18 cellular contexts compared by ENCODE assay signal in genomic region chr12:87845995-87846483, GRCh38.
"Had no signal": no experiment of that assay in that cellular context is flagged by ENCODE, and none has a peak within 500 bp of the region (broad histone marks: within the 10 kb centered on the region; RNA-seq: fewer than 3 reads in every experiment).

No MANE protein-coding gene starts in this region.

- H3K4me3 ChIP-seq: esophagus muscularis mucosa, gastrocnemius medialis, left ventricle myocardium inferior, lower lobe of right lung, suprapubic skin, thyroid gland, upper lobe of left lung, uterus had no signal

- H3K4me3 Mint-ChIP-seq: effector memory CD8-positive, alpha-beta T cell; immature natural killer cell; memory B cell; naive B cell; nephron had no signal

- H3K27me3 Mint-ChIP-seq: effector memory CD8-positive, alpha-beta T cell had no signal

- ATAC-seq: effector memory CD8-positive, alpha-beta T cell; gastrocnemius medialis; lower lobe of right lung; sciatic nerve had no signal

- H3K27me3 ChIP-seq: esophagus muscularis mucosa, gastrocnemius medialis, neutrophil, suprapubic skin, thyroid gland, upper lobe of left lung, uterus had no signal

- H3K27ac Mint-ChIP-seq: effector memory CD8-positive, alpha-beta T cell; immature natural killer cell; memory B cell; naive B cell had no signal

- H3K36me3 Mint-ChIP-seq: immature natural killer cell, memory B cell, naive B cell had no signal

- H3K27ac ChIP-seq: epithelial cell of prostate, esophagus muscularis mucosa, gastrocnemius medialis, left ventricle myocardium inferior, lower lobe of right lung, neutrophil, suprapubic skin, thyroid gland, upper lobe of left lung, uterus had no signal

- H3K4me1 ChIP-seq: esophagus muscularis mucosa, gastrocnemius medialis, left ventricle myocardium inferior, lower lobe of right lung, suprapubic skin, thyroid gland, upper lobe of left lung, uterus had no signal

- H3K9me3 Mint-ChIP-seq: effector memory CD8-positive, alpha-beta T cell; memory B cell; nephron had no signal

- H3K4me1 Mint-ChIP-seq: immature natural killer cell, naive B cell had no signal

- H3K9me3 ChIP-seq: esophagus muscularis mucosa, gastrocnemius medialis, left ventricle myocardium inferior, lower lobe of right lung, neutrophil, suprapubic skin, thyroid gland, upper lobe of left lung, uterus had no signal

- DNase-seq: effector memory CD8-positive, alpha-beta T cell; gastrocnemius medialis; immature natural killer cell; left ventricle myocardium inferior; lower lobe of right lung; naive B cell; posterior cingulate gyrus; stimulated activated naive CD4-positive, alpha-beta T cell; thyroid gland; upper lobe of left lung; uterus had no signal

- H3K36me3 ChIP-seq: esophagus muscularis mucosa, gastrocnemius medialis, left ventricle myocardium inferior, lower lobe of right lung, neutrophil, suprapubic skin, thyroid gland, upper lobe of left lung, uterus had no signal
